1 cellular context compared by ENCODE assay signal in genomic region chr1:162672678-162673259, GRCh38.
TF ChIP-seq lines count a peak whose summit lies in the region.

No MANE protein-coding gene starts in this region.

TF ChIP-seq in IMR-90, 13 proteins besides CTCF, POLR2A, EP300 and RAD21:
- no peak for TF ChIP-seq ELK1 (IDR thresholded peaks at IDR 0.05; ENCODE audit: borderline replicate concordance, low read depth, low read length)
- no peak for TF ChIP-seq MAZ (IDR thresholded peaks at IDR 0.05; ENCODE audit: borderline replicate concordance, low read depth, low read length)
- TF ChIP-seq MXI1 (IDR thresholded peaks at IDR 0.05; ENCODE audit: borderline replicate concordance, low read depth, low read length): no peak
- TF ChIP-seq RFX5 (IDR thresholded peaks at IDR 0.05; ENCODE audit: low read depth, low read length): no peak
- no peak for TF ChIP-seq SMC3 (IDR thresholded peaks at IDR 0.05; ENCODE audit: low read depth, low read length)
- no peak for TF ChIP-seq BHLHE40 (IDR thresholded peaks at IDR 0.05; ENCODE audit: low read depth, low read length)
- no peak for TF ChIP-seq CHD1 (IDR thresholded peaks at IDR 0.05; ENCODE audit: low read depth, low read length)
